ENCODE assay signal across 1 cellular context in the genomic region with DNA sequence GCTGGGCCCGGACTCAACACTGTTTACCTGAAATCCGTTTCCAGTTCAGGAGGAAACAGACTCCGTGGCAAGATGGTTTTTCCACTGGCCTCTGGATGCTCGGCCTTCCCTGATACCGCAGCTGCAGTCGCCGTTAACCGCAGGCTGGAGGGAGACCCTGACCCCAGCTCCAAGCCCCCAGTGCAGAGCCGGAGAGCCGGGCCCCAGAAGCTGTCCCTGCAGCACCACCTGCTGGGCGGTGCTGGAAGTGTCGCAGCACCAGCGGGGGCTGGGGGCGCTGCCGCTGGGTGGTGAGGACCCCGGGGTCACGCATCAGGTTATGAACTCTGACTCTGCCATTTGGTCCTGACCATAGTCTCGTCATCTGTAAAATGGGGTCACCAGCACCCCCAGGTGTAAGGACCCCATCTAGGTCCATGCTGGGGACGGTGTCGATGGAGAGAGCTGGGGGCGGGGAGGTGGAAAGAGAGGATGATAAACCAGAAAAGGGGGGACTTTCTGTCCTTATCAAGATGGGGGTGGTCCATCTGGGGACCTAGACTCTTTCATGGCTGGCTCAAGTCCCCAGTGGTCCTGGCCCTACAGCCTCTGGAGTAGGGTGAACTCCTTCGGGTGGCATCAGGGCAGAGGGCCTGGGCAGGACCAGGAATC.
TF ChIP-seq lines count a peak whose summit lies in the region.

No MANE protein-coding gene starts in this region.

TF ChIP-seq in HepG2, 621 proteins besides CTCF, POLR2A, EP300 and RAD21 (continued from another document and continues in another):
- TF ChIP-seq ZGPAT (CRISPR knock-in tag; IDR thresholded peaks at IDR 0.05): 0 out of 2 replicates have a peak, but pooled peaks have one; percentile 32
- TF ChIP-seq TBX2 (CRISPR knock-in tag; IDR thresholded peaks at IDR 0.05; ENCODE audit: borderline replicate concordance): no peak
- 0 out of 4 replicates have a peak, but pooled peaks of 1 of the 2 experiments have one; percentile 37 for TF ChIP-seq KLF16 (CRISPR knock-in tag; IDR thresholded peaks at IDR 0.05)
- peak; percentile 54; the same call in 1 of the 2 replicates for TF ChIP-seq EZH2 (conservative IDR thresholded peaks at IDR 0.05; ENCODE audit: low read depth, low read length)
- no peak for TF ChIP-seq ZNF451 (CRISPR knock-in tag; IDR thresholded peaks at IDR 0.05)
- peak; percentile 17 for TF ChIP-seq TEAD3 (CRISPR knock-in tag; optimal IDR thresholded peaks at IDR 0.05; ENCODE audit: borderline replicate concordance)
- peak; percentile 31; the same call in 1 of the 2 replicates for TF ChIP-seq ZNF740 (CRISPR knock-in tag; IDR thresholded peaks at IDR 0.05)
- peak; percentile 72 for TF ChIP-seq ZBTB7B (CRISPR knock-in tag; IDR thresholded peaks at IDR 0.05)
- TF ChIP-seq, protein P1, sequence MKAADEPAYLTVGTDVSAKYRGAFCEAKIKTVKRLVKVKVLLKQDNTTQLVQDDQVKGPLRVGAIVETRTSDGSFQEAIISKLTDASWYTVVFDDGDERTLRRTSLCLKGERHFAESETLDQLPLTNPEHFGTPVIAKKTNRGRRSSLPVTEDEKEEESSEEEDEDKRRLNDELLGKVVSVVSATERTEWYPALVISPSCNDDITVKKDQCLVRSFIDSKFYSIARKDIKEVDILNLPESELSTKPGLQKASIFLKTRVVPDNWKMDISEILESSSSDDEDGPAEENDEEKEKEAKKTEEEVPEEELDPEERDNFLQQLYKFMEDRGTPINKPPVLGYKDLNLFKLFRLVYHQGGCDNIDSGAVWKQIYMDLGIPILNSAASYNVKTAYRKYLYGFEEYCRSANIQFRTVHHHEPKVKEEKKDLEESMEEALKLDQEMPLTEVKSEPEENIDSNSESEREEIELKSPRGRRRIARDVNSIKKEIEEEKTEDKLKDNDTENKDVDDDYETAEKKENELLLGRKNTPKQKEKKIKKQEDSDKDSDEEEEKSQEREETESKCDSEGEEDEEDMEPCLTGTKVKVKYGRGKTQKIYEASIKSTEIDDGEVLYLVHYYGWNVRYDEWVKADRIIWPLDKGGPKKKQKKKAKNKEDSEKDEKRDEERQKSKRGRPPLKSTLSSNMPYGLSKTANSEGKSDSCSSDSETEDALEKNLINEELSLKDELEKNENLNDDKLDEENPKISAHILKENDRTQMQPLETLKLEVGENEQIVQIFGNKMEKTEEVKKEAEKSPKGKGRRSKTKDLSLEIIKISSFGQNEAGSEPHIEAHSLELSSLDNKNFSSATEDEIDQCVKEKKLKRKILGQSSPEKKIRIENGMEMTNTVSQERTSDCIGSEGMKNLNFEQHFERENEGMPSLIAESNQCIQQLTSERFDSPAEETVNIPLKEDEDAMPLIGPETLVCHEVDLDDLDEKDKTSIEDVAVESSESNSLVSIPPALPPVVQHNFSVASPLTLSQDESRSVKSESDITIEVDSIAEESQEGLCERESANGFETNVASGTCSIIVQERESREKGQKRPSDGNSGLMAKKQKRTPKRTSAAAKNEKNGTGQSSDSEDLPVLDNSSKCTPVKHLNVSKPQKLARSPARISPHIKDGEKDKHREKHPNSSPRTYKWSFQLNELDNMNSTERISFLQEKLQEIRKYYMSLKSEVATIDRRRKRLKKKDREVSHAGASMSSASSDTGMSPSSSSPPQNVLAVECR (CRISPR knock-in tag; IDR thresholded peaks at IDR 0.05; ENCODE audit: borderline replicate concordance): no peak
- TF ChIP-seq, protein P2, sequence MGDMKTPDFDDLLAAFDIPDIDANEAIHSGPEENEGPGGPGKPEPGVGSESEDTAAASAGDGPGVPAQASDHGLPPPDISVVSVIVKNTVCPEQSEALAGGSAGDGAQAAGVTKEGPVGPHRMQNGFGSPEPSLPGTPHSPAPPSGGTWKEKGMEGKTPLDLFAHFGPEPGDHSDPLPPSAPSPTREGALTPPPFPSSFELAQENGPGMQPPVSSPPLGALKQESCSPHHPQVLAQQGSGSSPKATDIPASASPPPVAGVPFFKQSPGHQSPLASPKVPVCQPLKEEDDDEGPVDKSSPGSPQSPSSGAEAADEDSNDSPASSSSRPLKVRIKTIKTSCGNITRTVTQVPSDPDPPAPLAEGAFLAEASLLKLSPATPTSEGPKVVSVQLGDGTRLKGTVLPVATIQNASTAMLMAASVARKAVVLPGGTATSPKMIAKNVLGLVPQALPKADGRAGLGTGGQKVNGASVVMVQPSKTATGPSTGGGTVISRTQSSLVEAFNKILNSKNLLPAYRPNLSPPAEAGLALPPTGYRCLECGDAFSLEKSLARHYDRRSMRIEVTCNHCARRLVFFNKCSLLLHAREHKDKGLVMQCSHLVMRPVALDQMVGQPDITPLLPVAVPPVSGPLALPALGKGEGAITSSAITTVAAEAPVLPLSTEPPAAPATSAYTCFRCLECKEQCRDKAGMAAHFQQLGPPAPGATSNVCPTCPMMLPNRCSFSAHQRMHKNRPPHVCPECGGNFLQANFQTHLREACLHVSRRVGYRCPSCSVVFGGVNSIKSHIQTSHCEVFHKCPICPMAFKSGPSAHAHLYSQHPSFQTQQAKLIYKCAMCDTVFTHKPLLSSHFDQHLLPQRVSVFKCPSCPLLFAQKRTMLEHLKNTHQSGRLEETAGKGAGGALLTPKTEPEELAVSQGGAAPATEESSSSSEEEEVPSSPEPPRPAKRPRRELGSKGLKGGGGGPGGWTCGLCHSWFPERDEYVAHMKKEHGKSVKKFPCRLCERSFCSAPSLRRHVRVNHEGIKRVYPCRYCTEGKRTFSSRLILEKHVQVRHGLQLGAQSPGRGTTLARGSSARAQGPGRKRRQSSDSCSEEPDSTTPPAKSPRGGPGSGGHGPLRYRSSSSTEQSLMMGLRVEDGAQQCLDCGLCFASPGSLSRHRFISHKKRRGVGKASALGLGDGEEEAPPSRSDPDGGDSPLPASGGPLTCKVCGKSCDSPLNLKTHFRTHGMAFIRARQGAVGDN (CRISPR knock-in tag; IDR thresholded peaks at IDR 0.05): peak; percentile 56
- TF ChIP-seq MAF1 (CRISPR knock-in tag; IDR thresholded peaks at IDR 0.05; ENCODE audit: borderline replicate concordance): peak; percentile 81; the same call in 1 of the 2 replicates
- 0 out of 2 replicates have a peak, but pooled peaks have one; percentile 79 for TF ChIP-seq ZNF138 (CRISPR knock-in tag; IDR thresholded peaks at IDR 0.05; ENCODE audit: low read depth)
- TF ChIP-seq, protein P3, sequence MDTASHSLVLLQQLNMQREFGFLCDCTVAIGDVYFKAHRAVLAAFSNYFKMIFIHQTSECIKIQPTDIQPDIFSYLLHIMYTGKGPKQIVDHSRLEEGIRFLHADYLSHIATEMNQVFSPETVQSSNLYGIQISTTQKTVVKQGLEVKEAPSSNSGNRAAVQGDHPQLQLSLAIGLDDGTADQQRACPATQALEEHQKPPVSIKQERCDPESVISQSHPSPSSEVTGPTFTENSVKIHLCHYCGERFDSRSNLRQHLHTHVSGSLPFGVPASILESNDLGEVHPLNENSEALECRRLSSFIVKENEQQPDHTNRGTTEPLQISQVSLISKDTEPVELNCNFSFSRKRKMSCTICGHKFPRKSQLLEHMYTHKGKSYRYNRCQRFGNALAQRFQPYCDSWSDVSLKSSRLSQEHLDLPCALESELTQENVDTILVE (CRISPR knock-in tag; IDR thresholded peaks at IDR 0.05): no peak
- TF ChIP-seq, protein P4, sequence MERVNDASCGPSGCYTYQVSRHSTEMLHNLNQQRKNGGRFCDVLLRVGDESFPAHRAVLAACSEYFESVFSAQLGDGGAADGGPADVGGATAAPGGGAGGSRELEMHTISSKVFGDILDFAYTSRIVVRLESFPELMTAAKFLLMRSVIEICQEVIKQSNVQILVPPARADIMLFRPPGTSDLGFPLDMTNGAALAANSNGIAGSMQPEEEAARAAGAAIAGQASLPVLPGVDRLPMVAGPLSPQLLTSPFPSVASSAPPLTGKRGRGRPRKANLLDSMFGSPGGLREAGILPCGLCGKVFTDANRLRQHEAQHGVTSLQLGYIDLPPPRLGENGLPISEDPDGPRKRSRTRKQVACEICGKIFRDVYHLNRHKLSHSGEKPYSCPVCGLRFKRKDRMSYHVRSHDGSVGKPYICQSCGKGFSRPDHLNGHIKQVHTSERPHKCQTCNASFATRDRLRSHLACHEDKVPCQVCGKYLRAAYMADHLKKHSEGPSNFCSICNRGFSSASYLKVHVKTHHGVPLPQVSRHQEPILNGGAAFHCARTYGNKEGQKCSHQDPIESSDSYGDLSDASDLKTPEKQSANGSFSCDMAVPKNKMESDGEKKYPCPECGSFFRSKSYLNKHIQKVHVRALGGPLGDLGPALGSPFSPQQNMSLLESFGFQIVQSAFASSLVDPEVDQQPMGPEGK (CRISPR knock-in tag; IDR thresholded peaks at IDR 0.05): peak; percentile 98
- peak; percentile 99 for TF ChIP-seq STAG1 (CRISPR knock-in tag; IDR thresholded peaks at IDR 0.05)
- no peak for TF ChIP-seq ZNF670 (CRISPR knock-in tag; IDR thresholded peaks at IDR 0.05; ENCODE audit: borderline replicate concordance)
- TF ChIP-seq ISL2 (CRISPR knock-in tag; IDR thresholded peaks at IDR 0.05): 0 out of 2 replicates have a peak, but pooled peaks have one; percentile 34
- TF ChIP-seq, protein P5, sequence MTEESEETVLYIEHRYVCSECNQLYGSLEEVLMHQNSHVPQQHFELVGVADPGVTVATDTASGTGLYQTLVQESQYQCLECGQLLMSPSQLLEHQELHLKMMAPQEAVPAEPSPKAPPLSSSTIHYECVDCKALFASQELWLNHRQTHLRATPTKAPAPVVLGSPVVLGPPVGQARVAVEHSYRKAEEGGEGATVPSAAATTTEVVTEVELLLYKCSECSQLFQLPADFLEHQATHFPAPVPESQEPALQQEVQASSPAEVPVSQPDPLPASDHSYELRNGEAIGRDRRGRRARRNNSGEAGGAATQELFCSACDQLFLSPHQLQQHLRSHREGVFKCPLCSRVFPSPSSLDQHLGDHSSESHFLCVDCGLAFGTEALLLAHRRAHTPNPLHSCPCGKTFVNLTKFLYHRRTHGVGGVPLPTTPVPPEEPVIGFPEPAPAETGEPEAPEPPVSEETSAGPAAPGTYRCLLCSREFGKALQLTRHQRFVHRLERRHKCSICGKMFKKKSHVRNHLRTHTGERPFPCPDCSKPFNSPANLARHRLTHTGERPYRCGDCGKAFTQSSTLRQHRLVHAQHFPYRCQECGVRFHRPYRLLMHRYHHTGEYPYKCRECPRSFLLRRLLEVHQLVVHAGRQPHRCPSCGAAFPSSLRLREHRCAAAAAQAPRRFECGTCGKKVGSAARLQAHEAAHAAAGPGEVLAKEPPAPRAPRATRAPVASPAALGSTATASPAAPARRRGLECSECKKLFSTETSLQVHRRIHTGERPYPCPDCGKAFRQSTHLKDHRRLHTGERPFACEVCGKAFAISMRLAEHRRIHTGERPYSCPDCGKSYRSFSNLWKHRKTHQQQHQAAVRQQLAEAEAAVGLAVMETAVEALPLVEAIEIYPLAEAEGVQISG (CRISPR knock-in tag; IDR thresholded peaks at IDR 0.05): peak; percentile 59; the same call in 1 of the 2 replicates
- no peak for TF ChIP-seq ZNF841 (CRISPR knock-in tag; IDR thresholded peaks at IDR 0.05; ENCODE audit: borderline replicate concordance)
- 0 out of 2 replicates have a peak, but pooled peaks have one; percentile 47 for TF ChIP-seq ZBED4 (CRISPR knock-in tag; IDR thresholded peaks at IDR 0.05; ENCODE audit: borderline replicate concordance)
- TF ChIP-seq TBL1XR1 (IDR thresholded peaks at IDR 0.05; ENCODE audit: borderline replicate concordance, low read length, partially characterized antibody): peak; percentile 15
- TF ChIP-seq MTA3 (CRISPR knock-in tag; IDR thresholded peaks at IDR 0.05): no peak
- TF ChIP-seq, protein P6, sequence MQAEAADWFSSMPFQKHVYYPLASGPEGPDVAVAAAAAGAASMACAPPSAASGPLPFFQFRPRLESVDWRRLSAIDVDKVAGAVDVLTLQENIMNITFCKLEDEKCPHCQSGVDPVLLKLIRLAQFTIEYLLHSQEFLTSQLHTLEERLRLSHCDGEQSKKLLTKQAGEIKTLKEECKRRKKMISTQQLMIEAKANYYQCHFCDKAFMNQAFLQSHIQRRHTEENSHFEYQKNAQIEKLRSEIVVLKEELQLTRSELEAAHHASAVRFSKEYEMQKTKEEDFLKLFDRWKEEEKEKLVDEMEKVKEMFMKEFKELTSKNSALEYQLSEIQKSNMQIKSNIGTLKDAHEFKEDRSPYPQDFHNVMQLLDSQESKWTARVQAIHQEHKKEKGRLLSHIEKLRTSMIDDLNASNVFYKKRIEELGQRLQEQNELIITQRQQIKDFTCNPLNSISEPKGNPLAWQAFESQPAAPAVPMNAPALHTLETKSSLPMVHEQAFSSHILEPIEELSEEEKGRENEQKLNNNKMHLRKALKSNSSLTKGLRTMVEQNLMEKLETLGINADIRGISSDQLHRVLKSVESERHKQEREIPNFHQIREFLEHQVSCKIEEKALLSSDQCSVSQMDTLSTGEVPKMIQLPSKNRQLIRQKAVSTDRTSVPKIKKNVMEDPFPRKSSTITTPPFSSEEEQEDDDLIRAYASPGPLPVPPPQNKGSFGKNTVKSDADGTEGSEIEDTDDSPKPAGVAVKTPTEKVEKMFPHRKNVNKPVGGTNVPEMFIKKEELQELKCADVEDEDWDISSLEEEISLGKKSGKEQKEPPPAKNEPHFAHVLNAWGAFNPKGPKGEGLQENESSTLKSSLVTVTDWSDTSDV (CRISPR knock-in tag; IDR thresholded peaks at IDR 0.05): peak; percentile 65; the same call in 1 of the 2 replicates
